ENCODE assay signal across 9 cellular contexts in the genomic region with DNA sequence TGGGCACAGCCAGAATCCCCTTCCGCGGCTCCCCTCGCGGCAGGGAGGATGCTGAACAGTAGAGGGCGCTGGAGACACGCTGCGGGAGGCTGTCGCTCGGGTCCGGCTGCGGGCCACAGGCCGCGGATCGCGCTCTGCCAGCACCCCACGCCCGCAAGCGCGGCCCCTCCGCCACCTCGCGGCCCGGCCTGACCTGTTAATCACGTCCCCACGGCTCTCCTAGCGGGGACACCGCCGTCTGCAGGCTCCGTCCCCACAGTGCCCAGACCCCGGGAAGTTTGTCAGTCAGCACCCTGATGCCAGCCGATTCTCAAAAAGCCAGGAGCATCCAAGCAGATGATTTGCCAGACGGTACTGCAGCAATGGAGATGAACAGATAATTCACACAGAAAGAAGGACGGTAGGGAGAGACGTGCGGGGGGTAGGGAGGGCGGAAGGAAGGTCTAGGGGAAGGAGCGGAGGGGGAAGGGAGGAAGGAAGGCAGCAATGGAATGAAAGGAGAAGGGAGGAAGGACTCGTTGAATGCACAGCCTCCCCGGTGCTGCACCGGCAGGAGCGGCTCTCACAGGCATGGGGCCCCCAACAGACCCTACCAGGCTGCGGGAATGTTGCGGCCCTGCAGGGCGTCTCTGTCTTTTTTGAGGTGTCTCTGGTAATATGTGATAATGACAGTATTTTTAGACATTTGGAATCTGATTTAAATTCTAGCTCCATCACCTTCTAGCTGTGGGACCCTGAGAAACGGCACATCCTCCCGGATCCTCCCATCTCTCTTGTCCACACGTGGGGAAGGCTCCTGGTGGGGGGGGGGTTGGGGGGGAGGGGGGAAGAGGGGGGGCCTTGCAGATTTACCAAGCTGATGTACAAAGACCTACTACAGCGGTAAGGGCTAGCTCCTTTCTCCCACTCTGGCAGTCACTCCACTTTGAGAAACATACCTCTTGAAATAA. TPM values are rescaled to one million over a fixed set of nuclear protein-coding genes. Genes with fewer than 3 reads are reported as not detected.
DNase-seq lines count a peak whose midpoint lies in the region; ATAC-seq lines count a peak whose summit lies in the region.
"Not testable (repeated sequence)": the region's sequence is repeated elsewhere in the genome, so short reads cannot be mapped to it uniquely, and the experiment has no call there.
"Had no signal": no experiment of that assay in that cellular context is flagged by ENCODE, and none has a peak within 500 bp of the region (broad histone marks: within the 10 kb centered on the region; RNA-seq: fewer than 3 reads in every experiment).

No MANE protein-coding gene starts in this region.

- not testable (repeated sequence) for H3K4me1 Mint-ChIP-seq in CD8-positive, alpha-beta memory T cell; T-helper 17 cell; stimulated activated naive B cell treated with anti-CD40 and anti-IgM and Interleukin-4, amounts not matched to agents 10 μg/mL and 1 μg/mL and 100 μg/mL, for 72 hours

- ATAC-seq in GM21447 (IDR thresholded peaks at IDR 0.05; ENCODE audit: unreplicated experiment) (peak; percentile 80), HG03139 (IDR thresholded peaks at IDR 0.05; ENCODE audit: unreplicated experiment) (peak; percentile 60), T-helper 17 cell (peak; percentile 93)
- ATAC-seq in stimulated activated naive B cell treated with anti-CD40 and anti-IgM and Interleukin-4, amounts not matched to agents 10 μg/mL and 1 μg/mL and 100 μg/mL, for 72 hours (replicated peaks): peak; percentile 92 to 94

- POLR2A ChIA-PET in CD8-positive, alpha-beta memory T cell (lab: Charles Lee): not testable (repeated sequence)

- not testable (repeated sequence) for H3K9me3 Mint-ChIP-seq in CD8-positive, alpha-beta memory T cell; stimulated activated naive B cell treated with anti-CD40 and anti-IgM and Interleukin-4, amounts not matched to agents 10 μg/mL and 1 μg/mL and 100 μg/mL, for 72 hours

- peak in 3 of 5 donors; percentile 32 to 46 (median 37) for DNase-seq in CD8-positive, alpha-beta memory T cell
- not testable (repeated sequence) for DNase-seq in T-helper 17 cell
- DNase-seq in amniotic epithelial cell (ENCODE audit: low read depth) (peak; percentile 22), foreskin melanocyte (peak; percentile 1), myocyte (ENCODE audit: low read depth) (peak; percentile 1)
- peak; percentile 39 for DNase-seq in stimulated activated naive B cell treated with anti-CD40 and anti-IgM and Interleukin-4, amounts not matched to agents 10 μg/mL and 1 μg/mL and 100 μg/mL, for 72 hours

- H3K4me1 ChIP-seq in CD8-positive, alpha-beta memory T cell (ENCODE audit: insufficient read depth, low read length): not testable (repeated sequence)

- not testable (repeated sequence) for H3K27me3 Mint-ChIP-seq in CD8-positive, alpha-beta memory T cell; T-helper 17 cell; stimulated activated naive B cell treated with anti-CD40 and anti-IgM and Interleukin-4, amounts not matched to agents 10 μg/mL and 1 μg/mL and 100 μg/mL, for 72 hours

- peak overlapping the region in 1 of 7 donors; percentile 79 for H3K4me3 Mint-ChIP-seq in CD8-positive, alpha-beta memory T cell
- H3K4me3 Mint-ChIP-seq in T-helper 17 cell: not testable (repeated sequence)
- peak overlapping the region; percentile 44 to 71 for H3K4me3 Mint-ChIP-seq in stimulated activated naive B cell treated with anti-CD40 and anti-IgM and Interleukin-4, amounts not matched to agents 10 μg/mL and 1 μg/mL and 100 μg/mL, for 72 hours

- not testable (repeated sequence) for H3K4me3 ChIP-seq in CD8-positive, alpha-beta memory T cell (ENCODE audit: low read length)

- H3K9me3 ChIP-seq in CD8-positive, alpha-beta memory T cell (ENCODE audit: low read length); T-helper 17 cell (ENCODE audit: control insufficient read depth, low read length, poor library complexity, severe bottlenecking): not testable (repeated sequence)

- not testable (repeated sequence) for H3K36me3 ChIP-seq in CD8-positive, alpha-beta memory T cell (ENCODE audit: insufficient read depth, low read length)

- CTCF ChIA-PET in CD8-positive, alpha-beta memory T cell (lab: Charles Lee): not testable (repeated sequence)

- H3K36me3 Mint-ChIP-seq in CD8-positive, alpha-beta memory T cell; T-helper 17 cell (ENCODE audit: low read depth); stimulated activated naive B cell treated with anti-CD40 and anti-IgM and Interleukin-4, amounts not matched to agents 10 μg/mL and 1 μg/mL and 100 μg/mL, for 72 hours: not testable (repeated sequence)

- H3K27ac Mint-ChIP-seq in CD8-positive, alpha-beta memory T cell; T-helper 17 cell; stimulated activated naive B cell treated with anti-CD40 and anti-IgM and Interleukin-4, amounts not matched to agents 10 μg/mL and 1 μg/mL and 100 μg/mL, for 72 hours: not testable (repeated sequence)

- H3K27me3 ChIP-seq in CD8-positive, alpha-beta memory T cell (ENCODE audit: insufficient read depth, low read length, poor library complexity, severe bottlenecking): not testable (repeated sequence)

- not testable (repeated sequence) for H3K27ac ChIP-seq in CD8-positive, alpha-beta memory T cell (ENCODE audit: low read depth, low read length)

RNA-seq across cellular contexts. Expression of a gene that starts 19.5 kb away (rescaled TPM):
- total RNA-seq in CD8-positive, alpha-beta memory T cell: under 1 TPM; 0.13 to 0.22 TPM
- not detected for polyA plus RNA-seq in CD8-positive, alpha-beta memory T cell
- total RNA-seq in T-helper 17 cell (under 1 TPM in 1 of 2 donors, not detected in 1; 0.23 TPM), myocyte (not detected in 2 replicates)
- polyA plus RNA-seq in myocyte (2012): 0.44 TPM
- total RNA-seq: SK-MEL-5 had no signal
